1 cellular context compared by ENCODE assay signal in genomic region chr2:97267411-97268074, GRCh38.
TF ChIP-seq lines count a peak whose summit lies in the region.

No MANE protein-coding gene starts in this region.

TF ChIP-seq in K562, 482 proteins besides CTCF, POLR2A, EP300 and RAD21 (continued from another document):
- TF ChIP-seq ZNF318 (IDR thresholded peaks at IDR 0.05; ENCODE audit: borderline replicate concordance in 1 of 2, low read depth in 1 of 2) (no peak), C11orf30 (IDR thresholded peaks at IDR 0.05; ENCODE audit: low read depth) (no peak), ZNF431 (CRISPR knock-in tag; IDR thresholded peaks at IDR 0.05) (no peak), TFAP4 (CRISPR knock-in tag; IDR thresholded peaks at IDR 0.05; ENCODE audit: borderline replicate concordance) (0 out of 2 replicates have a peak, but pooled peaks have one; percentile 13)
